Comparison of ENCODE assay signal across 18 cellular contexts in genomic region chr9:77838986-77839385, GRCh38.
A peak's percentile ranks its signal among the peaks of the same experiment; 100 is the strongest.
DNase-seq lines count a peak whose midpoint lies in the region; ATAC-seq, FAIRE-seq and TF ChIP-seq lines count a peak whose summit lies in the region.
"Had no signal": no experiment of that assay in that cellular context is flagged by ENCODE, and none has a peak within 500 bp of the region (broad histone marks: within the 10 kb centered on the region; RNA-seq: fewer than 3 reads in every experiment).

No MANE protein-coding gene starts in this region.

- no peaks in the 10 kb centered on the region for H3K9me2 ChIP-seq in PC-9 (ENCODE audit: insufficient read depth)

- TF ChIP-seq POLR2A in A549 (IDR thresholded peaks at IDR 0.05; ENCODE audit: low read length) = no peak

- peak; percentile 18 for FAIRE-seq in A549 (lab: Jason Lieb, UNC)
- FAIRE-seq: GM19239, K562 had no signal

- H3K27me3 ChIP-seq in PC-9 (ENCODE audit: insufficient read depth, low read depth) = no peaks in the 10 kb centered on the region
- no peaks in the 10 kb centered on the region for H3K27me3 ChIP-seq in colonic mucosa

- no peaks in the 10 kb centered on the region for H4K20me1 ChIP-seq in PC-9 (ENCODE audit: insufficient read depth)

- no peak overlapping the region for H3K4me3 ChIP-seq in A549
- no peak overlapping the region for H3K4me3 ChIP-seq in PC-9
- no peak overlapping the region for H3K4me3 ChIP-seq in colonic mucosa
- H3K4me3 ChIP-seq: HAP-1, K562 had no signal

- intact Hi-C loops in PC-9 (cut with micrococcal nuclease; ENCODE audit: unreplicated experiment) (loop anchor here (5.0 kb wide), 1 partner anchor 87 kb away; no protein-coding TSS in a partner anchor), colonic mucosa (cut with DNase I) (no loop called here)

- 14% methylated on average over 1 of the region's 1 CpG for WGBS in A549 (ENCODE audit: missing lambda C conversion rate)

- TF ChIP-seq RAD21 in A549 (conservative IDR thresholded peaks at IDR 0.05 in 1 of 2, IDR thresholded peaks at IDR 0.05 in 1 of 2) = no peak

- H3K4me2 ChIP-seq in A549 (peak overlapping the region; percentile 68), PC-9 (peak overlapping the region; percentile 31; the same call in 1 of the 2 replicates)

- CTCF ChIA-PET in A549 (lab: Yijun Ruan, JAX) (interaction anchor here (0.5 to 3.5 kb wide), 5 partner anchors 11 to 271 kb away, joined by 3 to 11 read pairs (median 6); no protein-coding TSS in a partner anchor), PC-9 (lab: Charles Lee) (no interaction called here)

- TF ChIP-seq EP300 in A549 (IDR thresholded peaks at IDR 0.05) = no peak

- H3K27ac Mint-ChIP-seq in nephron = peak overlapping the region in 2 of 3 experiments; percentile 56 to 86
- H3K27ac Mint-ChIP-seq in naive thymus-derived CD8-positive, alpha-beta T cell = no peak overlapping the region
- H3K27ac Mint-ChIP-seq: B cell; CD4-positive, alpha-beta T cell had no signal

- ATAC-seq in A549 = no peak
- ATAC-seq in naive thymus-derived CD8-positive, alpha-beta T cell = no peak
- no peak for ATAC-seq in HG03135 (IDR thresholded peaks at IDR 0.05; ENCODE audit: unreplicated experiment)
- ATAC-seq: K562 had no signal

- H3K9me3 ChIP-seq in A549 (no peaks in the 10 kb centered on the region), PC-9 (ENCODE audit: insufficient read depth, low read depth) (no peaks in the 10 kb centered on the region; the same call in 1 of the 2 replicates), colonic mucosa (no peaks in the 10 kb centered on the region)
- H3K9me3 ChIP-seq: HAP-1 had no signal

- no peak overlapping the region for H2AFZ ChIP-seq in PC-9

- H3K9me3 Mint-ChIP-seq in nephron = no peaks in the 10 kb centered on the region
- no peaks in the 10 kb centered on the region for H3K9me3 Mint-ChIP-seq in naive thymus-derived CD8-positive, alpha-beta T cell
- H3K9me3 Mint-ChIP-seq: CD4-positive, alpha-beta T cell had no signal

- peaks cover 48% of the 10 kb centered on the region for H3K4me1 Mint-ChIP-seq in nephron
- peaks cover 2 to 22% (median 8%) of the 10 kb centered on the region in 4 donors for H3K4me1 Mint-ChIP-seq in naive thymus-derived CD8-positive, alpha-beta T cell

- H3K36me3 ChIP-seq in PC-9 (ENCODE audit: low read depth) (no peaks in the 10 kb centered on the region), colonic mucosa (no peaks in the 10 kb centered on the region)
- H3K36me3 ChIP-seq: HAP-1 had no signal

- POLR2A ChIA-PET in A549 (lab: Yijun Ruan, JAX) = interaction anchor here (1.7 kb wide), 1 partner anchor 193 kb away, joined by 6 read pairs; the partner anchor contains the start of gene GNAQ
- POLR2A ChIA-PET in PC-9 (lab: Charles Lee; ENCODE audit: unreplicated experiment) = no interaction called here
- POLR2A ChIA-PET in naive thymus-derived CD8-positive, alpha-beta T cell (lab: Charles Lee) = no interaction called here

- BruUV-seq in PC-9 (replicated peaks; lab: Mats Ljungman, UMichigan) = no TSS peak

- H3K4me1 ChIP-seq in A549 = peaks cover 56% of the 10 kb centered on the region
- H3K4me1 ChIP-seq in PC-9 (replicated peaks; ENCODE audit: insufficient read depth) = peaks cover 22% of the 10 kb centered on the region
- H3K4me1 ChIP-seq in colonic mucosa = peaks cover 19% of the 10 kb centered on the region
- H3K4me1 ChIP-seq: HAP-1 had no signal

- H3K27ac ChIP-seq in A549 (peak overlapping the region; percentile 83 to 85), PC-9 (peak overlapping the region; percentile 56; the same call in 1 of the 2 replicates), colonic mucosa (peak overlapping the region; percentile 29)

- H3F3A ChIP-seq in PC-9 (ENCODE audit: insufficient read depth, low read depth) = 0 out of 2 replicates have a peak, but pooled peaks cover 6% of the 10 kb centered on the region

- no peak overlapping the region for H3K9ac ChIP-seq in colonic mucosa (ENCODE audit: low read depth in 2 of 2, low read length in 2 of 2)

- H3K4me3 Mint-ChIP-seq in nephron = no peak overlapping the region
- H3K4me3 Mint-ChIP-seq in naive thymus-derived CD8-positive, alpha-beta T cell = no peak overlapping the region
- H3K4me3 Mint-ChIP-seq: B cell; CD4-positive, alpha-beta T cell had no signal

- DNase-seq in A549 (ENCODE audit: low read depth in 1 of 2, low spot score in 1 of 2) = no peak
- no peak for DNase-seq in PC-9
- no peak for DNase-seq in colonic mucosa
- no peak for DNase-seq in HuH-7.5 (ENCODE audit: low spot score)
- no peak for DNase-seq in GM19240 (ENCODE audit: insufficient read length, low spot score)
- DNase-seq in naive thymus-derived CD8-positive, alpha-beta T cell = no peak
- DNase-seq: CD4-positive, alpha-beta T cell; DMS53; MV-4-11; NCI-H1417; NCI-H187 treated with DMSO at 0.1 percent for 48 hours; NCI-H446 had no signal

- H3K79me2 ChIP-seq in PC-9 (ENCODE audit: low read depth) = no peaks in the 10 kb centered on the region

- no peak for TF ChIP-seq CTCF in A549 (IDR thresholded peaks at IDR 0.05)
- no peak for TF ChIP-seq CTCF in PC-9 (conservative IDR thresholded peaks at IDR 0.05)
- TF ChIP-seq CTCF in colonic mucosa (IDR thresholded peaks at IDR 0.05) = no peak
- no peak for TF ChIP-seq CTCF in nephron (IDR thresholded peaks at IDR 0.05; ENCODE audit: unreplicated experiment in 3 of 3)

- no peaks in the 10 kb centered on the region for H3K27me3 Mint-ChIP-seq in nephron (ENCODE audit: low read depth)
- no peaks in the 10 kb centered on the region for H3K27me3 Mint-ChIP-seq in naive thymus-derived CD8-positive, alpha-beta T cell
- H3K27me3 Mint-ChIP-seq: B cell; CD4-positive, alpha-beta T cell had no signal

- no peaks in the 10 kb centered on the region for H3K36me3 Mint-ChIP-seq in nephron (ENCODE audit: low read depth)
- no peaks in the 10 kb centered on the region for H3K36me3 Mint-ChIP-seq in naive thymus-derived CD8-positive, alpha-beta T cell

TF ChIP-seq in A549, 52 proteins besides CTCF, POLR2A, EP300 and RAD21:
- no peak for TF ChIP-seq HMGXB4 (CRISPR knock-in tag; IDR thresholded peaks at IDR 0.05; ENCODE audit: borderline replicate concordance)
- no peak for TF ChIP-seq HOXB13 (CRISPR knock-in tag; IDR thresholded peaks at IDR 0.05; ENCODE audit: low read depth)
- no peak for TF ChIP-seq ESRRA (IDR thresholded peaks at IDR 0.05; ENCODE audit: borderline replicate concordance, low read length)
- TF ChIP-seq KDM1A (IDR thresholded peaks at IDR 0.05; ENCODE audit: low read depth) = no peak
- TF ChIP-seq PBX3 (IDR thresholded peaks at IDR 0.05) = no peak
- no peak for TF ChIP-seq BHLHE40 (IDR thresholded peaks at IDR 0.05; ENCODE audit: low read depth, low read length)
- no peak for TF ChIP-seq ZC3H11A (IDR thresholded peaks at IDR 0.05)
- no peak for TF ChIP-seq JUN (IDR thresholded peaks at IDR 0.05)
- TF ChIP-seq E2F6 (IDR thresholded peaks at IDR 0.05; ENCODE audit: borderline replicate concordance, low read depth) = no peak
- TF ChIP-seq BCL3 (IDR thresholded peaks at IDR 0.05) = no peak
- TF ChIP-seq MAX (IDR thresholded peaks at IDR 0.05) = no peak

Comparison
In these comparisons a context has a peak if more than half of its experiments do, and no peak if none do; other contexts are left out.
1. H3K27ac ChIP-seq: peak in every context shown above with its lines; median percentile 84 in A549; 56 in PC-9; 29 in colonic mucosa.
2. H3K27ac Mint-ChIP-seq: peak in nephron (2 of 3); none in naive thymus-derived CD8-positive, alpha-beta T cell (0 of 10).